In genomic region chr2:28339516-28340175, GRCh38 we compare ENCODE assay signal across 16 cellular contexts. TPM values are rescaled to one million over a fixed set of nuclear protein-coding genes. Genes with fewer than 3 reads are reported as not detected.
DNase-seq lines count a peak whose midpoint lies in the region; ATAC-seq, FAIRE-seq and TF ChIP-seq lines count a peak whose summit lies in the region.
"Had no signal": no experiment of that assay in that cellular context is flagged by ENCODE, and none has a peak within 500 bp of the region (broad histone marks: within the 10 kb centered on the region; RNA-seq: fewer than 3 reads in every experiment).

No MANE protein-coding gene starts in this region.

- TF ChIP-seq CTCF in HepG2 (CRISPR knock-in tag; IDR thresholded peaks at IDR 0.05): no peak
- no peak for TF ChIP-seq CTCF in right lobe of liver (IDR thresholded peaks at IDR 0.05)
- no peak for TF ChIP-seq CTCF in ovary (IDR thresholded peaks at IDR 0.05)
- no peak for TF ChIP-seq CTCF in uterus (IDR thresholded peaks at IDR 0.05)

- no peaks in the 10 kb centered on the region for H3K36me3 ChIP-seq in HepG2 (replicated peaks in 1 of 2; ENCODE audit: control insufficient read depth in 1 of 2, insufficient read depth in 2 of 2, low read length in 2 of 2)
- no peaks in the 10 kb centered on the region for H3K36me3 ChIP-seq in right lobe of liver
- no peaks in the 10 kb centered on the region for H3K36me3 ChIP-seq in ovary
- no peaks in the 10 kb centered on the region for H3K36me3 ChIP-seq in uterus
- H3K36me3 ChIP-seq: pancreas had no signal

- no peak overlapping the region for H3K4me2 ChIP-seq in HepG2 (ENCODE audit: low read depth, low read length)
- H3K4me2 ChIP-seq: KMS-11 had no signal

- H3K9me3 Mint-ChIP-seq in effector memory CD8-positive, alpha-beta T cell: no peaks in the 10 kb centered on the region

- H3K4me3 ChIP-seq in HepG2 (replicated peaks in 1 of 3; ENCODE audit: insufficient read depth in 1 of 3, low read depth in 2 of 3, low read length in 3 of 3) (no peak overlapping the region), right lobe of liver (no peak overlapping the region), ovary (no peak overlapping the region), uterus (no peak overlapping the region)
- H3K4me3 ChIP-seq: pancreas, testis had no signal

- H3K4me1 Mint-ChIP-seq in effector memory CD8-positive, alpha-beta T cell (ENCODE audit: low read depth in 2 of 2): peaks cover 5 to 16% of the 10 kb centered on the region in 2 donors

- H3K27ac Mint-ChIP-seq in effector memory CD8-positive, alpha-beta T cell: peak overlapping the region; percentile 36 to 73

- CTCF ChIA-PET in HepG2 (lab: Yijun Ruan, JAX; ENCODE audit: low intra/inter-chr PET ratio, low total read pairs): no interaction called here

- DNase-seq in HepG2 (ENCODE audit: low spot score) (no peak), right lobe of liver (no peak), ovary (peak in 2 of 5 donors; percentile 48 to 57), uterus (no peak), A172 (ENCODE audit: low spot score) (no peak)
- no peak for DNase-seq in effector memory CD8-positive, alpha-beta T cell
- no peak for DNase-seq in activated naive CD4-positive, alpha-beta T cell treated with anti-CD3 and anti-CD28 coated beads, Interleukin-2, amount 50 U/mL, for 16 hours
- DNase-seq: effector memory CD4-positive, alpha-beta T cell; mammary epithelial cell; NCI-H1417 treated with DMSO at 0.1 percent for 48 hours; SHP77 treated with DMSO at 0.1 percent for 48 hours; T1000; testis had no signal

- H3K4me1 ChIP-seq in HepG2 (ENCODE audit: insufficient read depth, low read length): peaks cover 34% of the 10 kb centered on the region
- H3K4me1 ChIP-seq in right lobe of liver: peaks cover 0 to 70% (median 28%) of the 10 kb centered on the region in 4 donors
- H3K4me1 ChIP-seq in ovary (ENCODE audit: insufficient read depth): peaks cover 17% of the 10 kb centered on the region
- peaks cover 0 to 12% of the 10 kb centered on the region in 2 donors for H3K4me1 ChIP-seq in uterus

- H3K27ac ChIP-seq in HepG2 (ENCODE audit: extremely low read length, insufficient read depth, low read length): no peak overlapping the region
- H3K27ac ChIP-seq in right lobe of liver: no peak overlapping the region
- peak overlapping the region; percentile 34 to 44 for H3K27ac ChIP-seq in ovary
- peak overlapping the region; percentile 73 to 75 for H3K27ac ChIP-seq in uterus
- H3K27ac ChIP-seq: KMS-11, pancreas had no signal

- TF ChIP-seq RAD21 in HepG2 (CRISPR knock-in tag; IDR thresholded peaks at IDR 0.05): no peak

- no peak overlapping the region for H3K9ac ChIP-seq in HepG2 (ENCODE audit: insufficient read depth, low read depth, low read length)
- H3K9ac ChIP-seq: KMS-11 had no signal

- peaks cover 3% of the 10 kb centered on the region for H3K36me3 Mint-ChIP-seq in effector memory CD8-positive, alpha-beta T cell (ENCODE audit: insufficient read depth)

- TF ChIP-seq EP300 in HepG2 (IDR thresholded peaks at IDR 0.05; ENCODE audit: low read depth in 2 of 2, low read length in 2 of 2) (no peak), HepG2 (CRISPR knock-in tag; IDR thresholded peaks at IDR 0.05; ENCODE audit: borderline replicate concordance) (no peak), ovary (IDR thresholded peaks at IDR 0.05) (no peak)

- no peaks in the 10 kb centered on the region for H3K27me3 ChIP-seq in HepG2 (ENCODE audit: control insufficient read depth in 1 of 2, insufficient read depth in 2 of 2, low read length in 2 of 2)
- no peaks in the 10 kb centered on the region for H3K27me3 ChIP-seq in right lobe of liver
- no peaks in the 10 kb centered on the region for H3K27me3 ChIP-seq in ovary
- H3K27me3 ChIP-seq in uterus: no peaks in the 10 kb centered on the region
- H3K27me3 ChIP-seq: pancreas, testis had no signal

- 91% methylated on average over 10 of the region's 10 CpGs for WGBS in HepG2 (ENCODE audit: low lambda C conversion rate)
- WGBS in right lobe of liver (ENCODE audit: insufficient coverage, low coverage, low lambda C conversion rate, missing lambda C conversion rate): 80% methylated on average over 1 of the region's 10 CpGs
- WGBS in ovary, 3 donors: 83 to 88% (median 86%) methylated on average over 10 of the region's 10 CpGs

- H3K4me3 Mint-ChIP-seq in effector memory CD8-positive, alpha-beta T cell: no peak overlapping the region

- H3K27me3 Mint-ChIP-seq in effector memory CD8-positive, alpha-beta T cell: no peaks in the 10 kb centered on the region

- no TSS peak for BruUV-seq in HepG2 (replicated peaks; lab: Mats Ljungman, UMichigan)

- no peak for TF ChIP-seq POLR2A in HepG2 (IDR thresholded peaks at IDR 0.05; ENCODE audit: insufficient read depth in 1 of 2, low read depth in 2 of 2, low read length in 2 of 2)
- no peak for TF ChIP-seq POLR2A in right lobe of liver (IDR thresholded peaks at IDR 0.05)
- no peak for TF ChIP-seq POLR2A in ovary (IDR thresholded peaks at IDR 0.05)
- no peak for TF ChIP-seq POLR2A in uterus (IDR thresholded peaks at IDR 0.05)

- in situ Hi-C loops in HepG2 (cut with HindIII; ENCODE audit: extremely low pct_ligation_motif_present, low pct_unique_long_range_greater_than_20kb): no loop called here

- H3K9me3 ChIP-seq in HepG2 (ENCODE audit: low read length): no peaks in the 10 kb centered on the region
- no peaks in the 10 kb centered on the region for H3K9me3 ChIP-seq in right lobe of liver
- H3K9me3 ChIP-seq in ovary: no peaks in the 10 kb centered on the region
- H3K9me3 ChIP-seq in uterus: no peaks in the 10 kb centered on the region
- H3K9me3 ChIP-seq: pancreas, testis had no signal

- no peaks in the 10 kb centered on the region for H3K79me2 ChIP-seq in HepG2 (ENCODE audit: insufficient read depth, low read length)

- H4K20me1 ChIP-seq in HepG2 (ENCODE audit: insufficient read depth, low read length): no peaks in the 10 kb centered on the region

- POLR2A ChIA-PET in HepG2 (lab: Yijun Ruan, JAX): no interaction called here

- ATAC-seq in HepG2 (no peak), right lobe of liver (no peak), HG02642 (IDR thresholded peaks at IDR 0.05; ENCODE audit: poor library complexity, unreplicated experiment) (no peak)
- ATAC-seq in effector memory CD8-positive, alpha-beta T cell (replicated peaks): no peak
- ATAC-seq: pancreas had no signal

- no peak for FAIRE-seq in HepG2 (lab: Jason Lieb, UNC)
- FAIRE-seq: pancreas had no signal

- intact Hi-C loops in HepG2 (cut with micrococcal nuclease; ENCODE audit: unreplicated experiment) (no loop called here), right lobe of liver (cut with DNase I) (loop anchor here in 1 of 2 donors (5.0 kb wide), 1 partner anchor 53 kb away; the partner anchor contains the start of gene FOSL2), ovary (cut with DNase I) (loop anchor here in 2 of 4 donors (5.0 to 10.0 kb wide), 4 partner anchors 53 to 617 kb away; partner anchors contain the start of gene FOSL2 (in 1 of the 2)), uterus (cut with DNase I; ENCODE audit: low total_unique reads) (no loop called here)

- no peak overlapping the region for H2AFZ ChIP-seq in HepG2 (ENCODE audit: low read length)

TF ChIP-seq in HepG2, 621 proteins besides CTCF, POLR2A, EP300 and RAD21:
- 0 out of 2 replicates have a peak, but pooled peaks have one; percentile 28 for TF ChIP-seq ZFX (CRISPR knock-in tag; IDR thresholded peaks at IDR 0.05; ENCODE audit: low read depth)
- TF ChIP-seq PHF20 (CRISPR knock-in tag; IDR thresholded peaks at IDR 0.05): no peak
- no peak for TF ChIP-seq CHD4 (IDR thresholded peaks at IDR 0.05; ENCODE audit: borderline replicate concordance, low read length)

RNA-seq across cellular contexts. Expression of gene FOSL2, which starts 53.0 kb away (rescaled TPM):
- 2.3 and 3.4 TPM in 2 replicates for total RNA-seq in HepG2 (2016; rRNA removed; fragmentation: Illumina TruSeq; extraction: Trizol)
- total RNA-seq in HepG2 (2016; cell fraction: cytosol; rRNA removed; fragmentation: Illumina TruSeq; extraction: Trizol; ENCODE audit: low read depth): 0.53 and 0.61 TPM in 2 replicates
- total RNA-seq in HepG2 (2016; cell fraction: insoluble cytoplasmic fraction; rRNA removed; fragmentation: Illumina TruSeq; extraction: Trizol): 2.2 and 4.1 TPM in 2 replicates
- total RNA-seq in HepG2 (2016; cell fraction: membrane; rRNA removed; fragmentation: Illumina TruSeq; extraction: Trizol): 1.3 and 1.4 TPM in 2 replicates
- total RNA-seq in HepG2 (2016; cell fraction: nucleus; rRNA removed; fragmentation: Illumina TruSeq; extraction: Trizol): 3.7 and 5.1 TPM in 2 replicates
- polyA plus RNA-seq in HepG2 (2011; rRNA removed): 18.1 and 20.1 TPM in 2 replicates
- polyA plus RNA-seq in HepG2 (2011; cell fraction: cytosol; rRNA removed): 10.9 and 11.2 TPM in 2 replicates
- 37.0 and 47.3 TPM in 2 replicates for polyA plus RNA-seq in HepG2 (2011; cell fraction: nucleus; rRNA removed)
- polyA plus RNA-seq in HepG2 (2012): 25.1 and 31.2 TPM in 2 replicates
- polyA plus RNA-seq in HepG2 (2016; cell fraction: cytosol; fragmentation: Illumina TruSeq; extraction: Trizol; ENCODE audit: low read depth): 0.21 and 0.26 TPM in 2 replicates
- polyA plus RNA-seq in HepG2 (2016; cell fraction: insoluble cytoplasmic fraction; fragmentation: Illumina TruSeq; extraction: Trizol; ENCODE audit: low read depth): 2.0 and 2.4 TPM in 2 replicates
- polyA plus RNA-seq in HepG2 (2016; cell fraction: membrane; fragmentation: Illumina TruSeq; extraction: Trizol; ENCODE audit: low read depth): 0.46 and 0.51 TPM in 2 replicates
- 3.9 and 4.9 TPM in 2 replicates for polyA plus RNA-seq in HepG2 (2016; cell fraction: nucleus; fragmentation: Illumina TruSeq; extraction: Trizol; ENCODE audit: insufficient read depth, low read depth)
- polyA minus RNA-seq in HepG2 (2011; rRNA and poly(A)+ RNA removed; ENCODE audit: low replicate concordance): 62.9 and 84.8 TPM in 2 replicates
- 27.1 and 28.7 TPM in 2 replicates for polyA minus RNA-seq in HepG2 (2011; cell fraction: cytosol; rRNA and poly(A)+ RNA removed)
- 47.9 and 53.6 TPM in 2 replicates for polyA minus RNA-seq in HepG2 (2011; cell fraction: nucleus; rRNA and poly(A)+ RNA removed)
- total RNA-seq in right lobe of liver: 10 to 100 TPM in 4 of 6 experiments, 1 to 10 TPM in 2; 8.1 to 70.7 (median 14.9) TPM
- 100 to 1,000 TPM; 117 to 322 (median 152) TPM for total RNA-seq in ovary
- 10 to 100 TPM; 56.2 to 75.7 TPM for polyA plus RNA-seq in ovary
- 100 to 1,000 TPM in 1 of 4 donors, 10 to 100 TPM in 3; 39.8 to 134 (median 58.7) TPM for total RNA-seq in uterus
- total RNA-seq in A172 (2014; rRNA removed; shearing (Covaris generic)): 36.1 and 39.7 TPM in 2 replicates

Comparison
In these comparisons a context has a peak if more than half of its experiments do, and no peak if none do; other contexts are left out.
1. H3K27ac ChIP-seq: peak in ovary (2 of 2) and uterus (2 of 2); none in HepG2 (single experiment) and right lobe of liver (0 of 3).